Comparison of ENCODE assay signal across 24 cellular contexts in genomic region chr10:23657677-23658076, GRCh38.
"Had no signal": no experiment of that assay in that cellular context is flagged by ENCODE, and none has a peak within 500 bp of the region (broad histone marks: within the 10 kb centered on the region; RNA-seq: fewer than 3 reads in every experiment).

No MANE protein-coding gene starts in this region.

- H2AFZ ChIP-seq: hepatocyte had no signal

- H3K36me3 ChIP-seq: colonic mucosa, esophagus squamous epithelium, gastrocnemius medialis, left lung, lower lobe of right lung had no signal

- H3K79me2 ChIP-seq: hepatocyte had no signal

- H3K27ac Mint-ChIP-seq: dendritic cell treated with granulocyte-macrophage colony-stimulating factor and Interleukin-4, amounts not matched to agents 40 ng/mL and 50 ng/mL, for 4 days; effector memory CD8-positive, alpha-beta T cell; endodermal cell had no signal

- H3K9me3 ChIP-seq: colonic mucosa, esophagus squamous epithelium, gastrocnemius medialis, left lung, lower lobe of right lung had no signal

- H3K4me1 Mint-ChIP-seq: endodermal cell had no signal

- H3K36me3 Mint-ChIP-seq: naive thymus-derived CD4-positive, alpha-beta T cell had no signal

- DNase-seq: colonic mucosa; cortex of kidney; effector CD8-positive, alpha-beta T cell; effector memory CD8-positive, alpha-beta T cell; endodermal cell; erythroblast; esophagus squamous epithelium; foreskin fibroblast; foreskin melanocyte; gastrocnemius medialis; glutamatergic neuron; head of caudate nucleus; hypothalamus; left cardiac atrium; left lung; left ventricle myocardium superior; lower lobe of right lung; mesenchymal stem cell; midbrain; naive thymus-derived CD4-positive, alpha-beta T cell had no signal

- H3K27ac ChIP-seq: colonic mucosa, epithelial cell of prostate, esophagus squamous epithelium, gastrocnemius medialis, hepatocyte, left lung, lower lobe of right lung had no signal

- H3K9me3 Mint-ChIP-seq: dendritic cell treated with granulocyte-macrophage colony-stimulating factor and Interleukin-4, amounts not matched to agents 40 ng/mL and 50 ng/mL, for 4 days; effector memory CD8-positive, alpha-beta T cell; endodermal cell had no signal

- H3K4me1 ChIP-seq: colonic mucosa, esophagus squamous epithelium, gastrocnemius medialis, left lung, lower lobe of right lung had no signal

- ATAC-seq: effector memory CD8-positive, alpha-beta T cell; esophagus mucosa; gastrocnemius medialis; left cardiac atrium; left lung; left ventricle myocardium superior; lower lobe of right lung; naive thymus-derived CD4-positive, alpha-beta T cell had no signal

- H3K4me3 ChIP-seq: colonic mucosa, esophagus squamous epithelium, gastrocnemius medialis, hepatocyte, left lung, lower lobe of right lung had no signal

- H3K4me2 ChIP-seq: hepatocyte had no signal

- H3K4me3 Mint-ChIP-seq: dendritic cell treated with granulocyte-macrophage colony-stimulating factor and Interleukin-4, amounts not matched to agents 40 ng/mL and 50 ng/mL, for 4 days; effector memory CD8-positive, alpha-beta T cell; endodermal cell; naive thymus-derived CD4-positive, alpha-beta T cell had no signal

- H3K27me3 ChIP-seq: colonic mucosa, esophagus squamous epithelium, gastrocnemius medialis, hepatocyte had no signal
